9 cellular contexts compared by ENCODE assay signal in the genomic region with DNA sequence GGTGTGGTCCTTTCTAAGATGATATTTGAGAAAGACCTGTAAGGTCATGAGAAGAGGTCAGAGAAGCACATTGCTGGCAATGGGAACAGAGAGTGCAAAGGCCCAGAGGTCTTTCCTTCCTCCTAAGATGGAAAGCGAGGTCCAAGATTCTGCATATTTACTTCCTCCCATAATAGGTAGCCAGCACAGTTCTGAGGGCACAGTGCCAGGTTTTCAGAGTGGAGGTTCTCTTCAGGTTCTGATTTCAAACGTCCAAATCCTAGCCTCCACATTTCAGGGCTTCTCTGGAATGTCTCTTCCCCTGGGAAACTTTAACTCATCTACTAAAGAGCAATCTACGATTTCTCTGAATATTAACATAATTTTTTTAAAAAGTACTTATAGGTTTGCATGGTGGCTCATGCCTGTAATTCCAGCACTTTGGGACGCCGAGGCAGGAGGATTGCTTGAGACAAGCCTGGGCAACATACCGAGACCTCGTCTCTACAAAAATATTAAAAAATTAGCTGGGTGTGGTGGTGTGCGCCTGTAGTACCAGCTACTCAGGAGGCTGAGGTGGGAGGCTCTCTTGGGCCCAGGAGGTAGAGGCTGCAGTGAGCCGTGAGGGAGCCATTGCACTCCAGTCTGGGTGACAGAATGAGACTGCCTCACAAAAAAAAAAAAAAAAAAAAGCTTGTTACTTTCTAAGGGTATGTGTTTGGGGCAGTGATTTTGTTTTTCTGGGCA. TPM values are rescaled to one million over a fixed set of nuclear protein-coding genes. Genes with fewer than 3 reads are reported as not detected.
DNase-seq lines count a peak whose midpoint lies in the region; FAIRE-seq and TF ChIP-seq lines count a peak whose summit lies in the region.
"Had no signal": no experiment of that assay in that cellular context is flagged by ENCODE, and none has a peak within 500 bp of the region (broad histone marks: within the 10 kb centered on the region; RNA-seq: fewer than 3 reads in every experiment).

No MANE protein-coding gene starts in this region.

- no peak for TF ChIP-seq CTCF in VCaP (conservative IDR thresholded peaks at IDR 0.05)
- no peak for TF ChIP-seq CTCF in left ventricle myocardium inferior (IDR thresholded peaks at IDR 0.05; ENCODE audit: borderline replicate concordance)
- TF ChIP-seq CTCF in stomach (IDR thresholded peaks at IDR 0.05): no peak

- WGBS in stomach, 5 donors: 92 to 95% (median 94%) methylated on average over 9 of the region's 9 CpGs

- no peak for FAIRE-seq in GM12891 (lab: Jason Lieb, UNC)

- H3K27me3 ChIP-seq in left ventricle myocardium inferior (ENCODE audit: low read depth) (no peaks in the 10 kb centered on the region), stomach (no peaks in the 10 kb centered on the region)
- H3K27me3 ChIP-seq: thyroid gland had no signal

- DNase-seq in SHP77 treated with DMSO at 0.1 percent for 48 hours (lab: John Stamatoyannopoulos, UW): peak; percentile 44
- DNase-seq in SHP77 (lab: John Stamatoyannopoulos, UW): no peak
- no peak for DNase-seq in left ventricle myocardium inferior
- no peak for DNase-seq in stomach
- DNase-seq in NCI-H69 (lab: John Stamatoyannopoulos, UW): no peak
- DNase-seq in RPMI8226: no peak
- no peak for DNase-seq in GM12891 (ENCODE audit: insufficient read length, low spot score)

- H3K36me3 ChIP-seq in left ventricle myocardium inferior (peaks cover 18% of the 10 kb centered on the region), stomach (peaks cover 0 to 16% (median 10%) of the 10 kb centered on the region in 4 donors)
- H3K36me3 ChIP-seq: thyroid gland had no signal

- intact Hi-C loops in left ventricle myocardium inferior (cut with micrococcal nuclease): no loop called here
- intact Hi-C loops in stomach (cut with DNase I; ENCODE audit: low total_unique reads): no loop called here

- H3K9me3 ChIP-seq in left ventricle myocardium inferior (replicated peaks) (no peaks in the 10 kb centered on the region), stomach (no peaks in the 10 kb centered on the region)
- H3K9me3 ChIP-seq: thyroid gland had no signal

- TF ChIP-seq EP300 in stomach (IDR thresholded peaks at IDR 0.05): no peak

- H3K27ac ChIP-seq in VCaP (peak overlapping the region; percentile 82), left ventricle myocardium inferior (replicated peaks) (peak overlapping the region; percentile 90), stomach (peak overlapping the region in 3 of 5 donors; percentile 89 to 96 (median 93))

- TF ChIP-seq POLR2A in stomach (IDR thresholded peaks at IDR 0.05) (no peak), GM12891 (IDR thresholded peaks at IDR 0.05; ENCODE audit: low read depth, low read length) (no peak)

- H3K4me3 ChIP-seq in left ventricle myocardium inferior: peak overlapping the region; percentile 74
- peak overlapping the region; percentile 56 to 79 (median 63) for H3K4me3 ChIP-seq in stomach

- H3K4me1 ChIP-seq in left ventricle myocardium inferior (peaks cover 38% of the 10 kb centered on the region), stomach (peaks cover 14 to 38% (median 27%) of the 10 kb centered on the region in 4 donors)

TF ChIP-seq in GM12891, 5 proteins besides CTCF, POLR2A, EP300 and RAD21:
- TF ChIP-seq SPI1 (IDR thresholded peaks at IDR 0.05; ENCODE audit: low read depth, low read length) (no peak), TAF1 (IDR thresholded peaks at IDR 0.05; ENCODE audit: low read depth, low read length) (no peak), POU2F2 (IDR thresholded peaks at IDR 0.05; ENCODE audit: low read depth, low read length) (no peak), PAX5 (IDR thresholded peaks at IDR 0.05; ENCODE audit: insufficient read depth, low read length, severe bottlenecking) (no peak), POLR2AphosphoS5 (IDR thresholded peaks at IDR 0.05; ENCODE audit: low read depth, low read length) (no peak)

RNA-seq across cellular contexts. Expression of gene MRPL42, which starts 0.5 kb away (rescaled TPM):
- total RNA-seq in left ventricle myocardium inferior: 47.0 TPM
- total RNA-seq in stomach: 10 to 100 TPM in 3 of 5 donors, 1 to 10 TPM in 2; 3.5 to 90.1 (median 13.5) TPM
- 10 to 100 TPM; 27.8 to 44.8 (median 34.5) TPM for polyA plus RNA-seq in stomach
- polyA plus RNA-seq in GM12891 (2012; ENCODE audit: low read depth, missing spikeins): 45.4 TPM

RNA-seq across cellular contexts. Expression of gene UBE2N, which starts 25.0 kb away (rescaled TPM):
- total RNA-seq in left ventricle myocardium inferior (86.3 TPM), stomach (10 to 100 TPM in 4 of 5 donors, 1 to 10 TPM in 1; 6.1 to 47.4 (median 17.9) TPM)
- 10 to 100 TPM; 38.8 to 65.7 (median 63.7) TPM for polyA plus RNA-seq in stomach
- 189 TPM for polyA plus RNA-seq in GM12891 (2012; ENCODE audit: low read depth, missing spikeins)
